ENCODE assay signal across 19 cellular contexts in the genomic region with DNA sequence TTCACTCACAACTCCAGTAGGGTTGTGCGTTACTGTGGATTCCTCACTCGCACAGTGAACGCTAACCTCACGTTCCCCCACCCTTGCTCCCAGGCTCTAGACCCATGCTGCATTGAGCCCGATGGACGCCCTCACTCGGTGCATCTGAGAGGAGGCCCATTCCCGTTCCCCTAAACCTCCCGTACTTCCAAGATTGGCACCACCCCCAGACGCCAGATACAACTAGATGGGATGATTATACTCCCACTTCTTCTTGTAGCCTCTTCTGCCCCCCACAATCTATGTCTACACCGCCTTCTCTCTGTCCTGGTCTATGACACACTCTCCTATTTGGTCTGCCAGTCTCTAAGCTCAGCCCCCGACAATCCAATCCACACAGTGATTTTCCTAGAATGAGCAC. TPM values are rescaled to one million over a fixed set of nuclear protein-coding genes. Genes with fewer than 3 reads are reported as not detected.
DNase-seq lines count a peak whose midpoint lies in the region; ATAC-seq, FAIRE-seq and TF ChIP-seq lines count a peak whose summit lies in the region.
"Had no signal": no experiment of that assay in that cellular context is flagged by ENCODE, and none has a peak within 500 bp of the region (broad histone marks: within the 10 kb centered on the region; RNA-seq: fewer than 3 reads in every experiment).

No MANE protein-coding gene starts in this region.

- H2BK120ac ChIP-seq in trophoblast cell (ENCODE audit: insufficient read depth, low read length, poor library complexity), result no peak overlapping the region

- H3K4me3 ChIP-seq in K562 (no peak overlapping the region), trophoblast cell (ENCODE audit: low read depth, low read length) (no peak overlapping the region)

- H3K9me1 ChIP-seq in K562 (ENCODE audit: control insufficient read depth, insufficient read depth, low read length), result no peaks in the 10 kb centered on the region

- intact Hi-C loops in Calu3 (cut with micrococcal nuclease; ENCODE audit: unreplicated experiment) (no loop called here), K562 (cut with micrococcal nuclease) (no loop called here)
- intact Hi-C loops in activated CD4-positive, alpha-beta memory T cell treated with anti-CD3 and anti-CD28 coated beads for 36 hours (cut with micrococcal nuclease), result loop anchor here (1.0 kb wide), 1 partner anchor 215 kb away; no protein-coding TSS in a partner anchor

- H3K4me3 Mint-ChIP-seq in activated T-cell treated with anti-CD3 and anti-CD28 coated beads, Interleukin-2, amount 50 U/mL, for 24 hours, result no peak overlapping the region
- H3K4me3 Mint-ChIP-seq in Calu3 (ENCODE audit: low read depth, unreplicated experiment), result no peak overlapping the region
- no peak overlapping the region for H3K4me3 Mint-ChIP-seq in naive thymus-derived CD8-positive, alpha-beta T cell
- H3K4me3 Mint-ChIP-seq in activated CD4-positive, alpha-beta memory T cell treated with anti-CD3 and anti-CD28 coated beads for 36 hours, result no peak overlapping the region

- H3K9ac ChIP-seq in K562 (ENCODE audit: insufficient read depth in 1 of 2, low read depth in 2 of 2, low read length in 2 of 2), result no peak overlapping the region
- H3K9ac ChIP-seq in trophoblast cell (ENCODE audit: low read length), result no peak overlapping the region
- H3K9ac ChIP-seq: KMS-11 had no signal

- H3K36me3 ChIP-seq in K562 (ENCODE audit: control insufficient read depth, insufficient read depth, low read length) (peaks cover 87% of the 10 kb centered on the region), trophoblast cell (ENCODE audit: control insufficient read depth in 1 of 2, insufficient read depth in 2 of 2, low read length in 2 of 2) (peaks cover 36 to 50% of the 10 kb centered on the region in 2 experiments)

- H2AFZ ChIP-seq in K562 (ENCODE audit: low read depth, low read length) (no peak overlapping the region), trophoblast cell (ENCODE audit: insufficient read depth, low read length, poor library complexity) (no peak overlapping the region)

- no peaks in the 10 kb centered on the region for H4K20me1 ChIP-seq in K562 (replicated peaks; ENCODE audit: control insufficient read depth, insufficient read depth, low read length)

- CTCF ChIA-PET in Calu3 (lab: Charles Lee) (no interaction called here), K562 (lab: Yijun Ruan, JAX; ENCODE audit: low intra/inter-chr PET ratio) (no interaction called here)
- CTCF ChIA-PET in activated CD4-positive, alpha-beta memory T cell treated with anti-CD3 and anti-CD28 coated beads for 36 hours (lab: Charles Lee), result no interaction called here

- in situ Hi-C loops in K562 (cut with MboI), result no loop called here

- H3K9me3 ChIP-seq in K562 (replicated peaks; ENCODE audit: control insufficient read depth, insufficient read depth, low read depth, low read length) (no peaks in the 10 kb centered on the region), trophoblast cell (ENCODE audit: insufficient read depth, low read depth, low read length) (no peaks in the 10 kb centered on the region)
- H3K9me3 ChIP-seq: BE2C had no signal

- H3K27me3 Mint-ChIP-seq in activated T-cell treated with anti-CD3 and anti-CD28 coated beads, Interleukin-2, amount 50 U/mL, for 24 hours, result no peaks in the 10 kb centered on the region
- no peaks in the 10 kb centered on the region for H3K27me3 Mint-ChIP-seq in Calu3 (ENCODE audit: unreplicated experiment)
- H3K27me3 Mint-ChIP-seq in naive thymus-derived CD8-positive, alpha-beta T cell, result no peaks in the 10 kb centered on the region
- H3K27me3 Mint-ChIP-seq in activated CD4-positive, alpha-beta memory T cell treated with anti-CD3 and anti-CD28 coated beads for 36 hours, result no peaks in the 10 kb centered on the region

- no peak overlapping the region for H3K4ac ChIP-seq in trophoblast cell (ENCODE audit: low read depth, low read length)

- no peak overlapping the region for H3K4me2 ChIP-seq in K562 (ENCODE audit: insufficient read depth, low read length)
- no peak overlapping the region for H3K4me2 ChIP-seq in trophoblast cell (ENCODE audit: low read length)
- H3K4me2 ChIP-seq: KMS-11 had no signal

- BruUV-seq in Calu3 (replicated peaks; lab: Mats Ljungman, UMichigan) (no TSS peak), K562 (replicated peaks; lab: Mats Ljungman, UMichigan) (no TSS peak)

- TF ChIP-seq CTCF in Calu3 (IDR thresholded peaks at IDR 0.05; ENCODE audit: unreplicated experiment), result no peak
- TF ChIP-seq CTCF in K562 (IDR thresholded peaks at IDR 0.05 in 2 of 3, conservative IDR thresholded peaks at IDR 0.05 in 1 of 3; ENCODE audit: insufficient read depth in 2 of 3, low read depth in 1 of 3, low read length in 3 of 3), result no peak

- no peak overlapping the region for H4K12ac ChIP-seq in trophoblast cell (ENCODE audit: low read depth, low read length)

- H2AK5ac ChIP-seq in trophoblast cell (ENCODE audit: low read length), result no peak overlapping the region

- POLR2A ChIA-PET in K562 (lab: Yijun Ruan, JAX), result interaction anchor here (1.0 to 1.4 kb wide), 2 partner anchors 8 to 57 kb away, joined by 3 read pairs; a partner anchor contains a TSS
- POLR2A ChIA-PET in naive thymus-derived CD8-positive, alpha-beta T cell (lab: Charles Lee), result interaction anchor here (0.9 to 1.3 kb wide), 2 partner anchors 9 to 68 kb away, joined by 3 to 4 read pairs; a partner anchor contains a TSS
- POLR2A ChIA-PET in activated CD4-positive, alpha-beta memory T cell treated with anti-CD3 and anti-CD28 coated beads for 36 hours (lab: Charles Lee), result no interaction called here

- H3K27ac Mint-ChIP-seq in activated T-cell treated with anti-CD3 and anti-CD28 coated beads, Interleukin-2, amount 50 U/mL, for 24 hours, result peak overlapping the region; percentile 15
- peak overlapping the region; percentile 18 for H3K27ac Mint-ChIP-seq in Calu3 (ENCODE audit: unreplicated experiment)
- peak overlapping the region in 7 of 10 donors; percentile 2 to 64 (median 32) for H3K27ac Mint-ChIP-seq in naive thymus-derived CD8-positive, alpha-beta T cell
- H3K27ac Mint-ChIP-seq in activated CD4-positive, alpha-beta memory T cell treated with anti-CD3 and anti-CD28 coated beads for 36 hours, result no peak overlapping the region

- H3K23ac ChIP-seq in trophoblast cell (ENCODE audit: low read length), result no peak overlapping the region

- TF ChIP-seq RAD21 in K562 (CRISPR knock-in tag; conservative IDR thresholded peaks at IDR 0.05 in 1 of 2, IDR thresholded peaks at IDR 0.05 in 1 of 2), result no peak

- H3K14ac ChIP-seq in trophoblast cell (ENCODE audit: low read length), result no peak overlapping the region

- no peak for TF ChIP-seq EP300 in K562 (IDR thresholded peaks at IDR 0.05; ENCODE audit: low read length)

- no peak overlapping the region for H2BK12ac ChIP-seq in trophoblast cell (ENCODE audit: low read length)

- no peak for FAIRE-seq in K562 (lab: Jason Lieb, UNC)
- FAIRE-seq: GM12892, H54 had no signal

- no peak for ATAC-seq in K562
- ATAC-seq in naive thymus-derived CD8-positive, alpha-beta T cell, result no peak
- ATAC-seq: Panc1 had no signal

- peaks cover 89% of the 10 kb centered on the region for H3K36me3 Mint-ChIP-seq in activated T-cell treated with anti-CD3 and anti-CD28 coated beads, Interleukin-2, amount 50 U/mL, for 24 hours (ENCODE audit: low read depth)
- peaks cover 14% of the 10 kb centered on the region for H3K36me3 Mint-ChIP-seq in Calu3 (ENCODE audit: insufficient read depth, unreplicated experiment)
- H3K36me3 Mint-ChIP-seq in naive thymus-derived CD8-positive, alpha-beta T cell, result peaks cover 6 to 91% (median 18%) of the 10 kb centered on the region in 3 donors
- peaks cover 48% of the 10 kb centered on the region for H3K36me3 Mint-ChIP-seq in activated CD4-positive, alpha-beta memory T cell treated with anti-CD3 and anti-CD28 coated beads for 36 hours

- H3K27me3 ChIP-seq in K562 (ENCODE audit: control insufficient read depth in 2 of 2, insufficient read depth in 2 of 2, low read length in 2 of 2) (no peaks in the 10 kb centered on the region), trophoblast cell (ENCODE audit: insufficient read depth, low read length) (no peaks in the 10 kb centered on the region)
- H3K27me3 ChIP-seq: BE2C had no signal

- H3K4me1 ChIP-seq in K562 (replicated peaks in 1 of 2; ENCODE audit: control insufficient read depth in 2 of 2, insufficient read depth in 2 of 2, low read length in 2 of 2), result no peaks in the 10 kb centered on the region
- no peaks in the 10 kb centered on the region for H3K4me1 ChIP-seq in trophoblast cell (ENCODE audit: control insufficient read depth in 1 of 2, insufficient read depth in 2 of 2, low read length in 2 of 2)

- no peak overlapping the region for H3K27ac ChIP-seq in K562 (ENCODE audit: extremely low read depth, low read depth, low read length)
- H3K27ac ChIP-seq in trophoblast cell (ENCODE audit: low read depth, low read length), result no peak overlapping the region
- H3K27ac ChIP-seq: 22Rv1, KMS-11 had no signal

- no peak overlapping the region for H4K8ac ChIP-seq in trophoblast cell (ENCODE audit: low read depth, low read length)

- no peaks in the 10 kb centered on the region for H3K79me1 ChIP-seq in trophoblast cell (ENCODE audit: low read length)

- H3K4me1 Mint-ChIP-seq in activated T-cell treated with anti-CD3 and anti-CD28 coated beads, Interleukin-2, amount 50 U/mL, for 24 hours (ENCODE audit: low read depth), result peaks cover 28% of the 10 kb centered on the region
- no peaks in the 10 kb centered on the region for H3K4me1 Mint-ChIP-seq in Calu3 (ENCODE audit: low read depth, unreplicated experiment)
- H3K4me1 Mint-ChIP-seq in naive thymus-derived CD8-positive, alpha-beta T cell, result peaks cover 3 to 34% (median 16%) of the 10 kb centered on the region in 4 donors
- peaks cover 15% of the 10 kb centered on the region for H3K4me1 Mint-ChIP-seq in activated CD4-positive, alpha-beta memory T cell treated with anti-CD3 and anti-CD28 coated beads for 36 hours (ENCODE audit: low read depth)

- TF ChIP-seq POLR2A in K562 (conservative IDR thresholded peaks at IDR 0.05), result 0 out of 2 replicates have a peak, but pooled peaks have one; percentile 29

- no peak overlapping the region for H4K91ac ChIP-seq in trophoblast cell (ENCODE audit: low read depth, low read length)

- 86% methylated on average over 12 of the region's 12 CpGs for WGBS in K562 (ENCODE audit: insufficient coverage, low coverage, missing lambda C conversion rate)
- WGBS in trophoblast cell (ENCODE audit: extremely low coverage, insufficient coverage, insufficient read length), result no CpG with 5 or more reads among the region's 12 CpGs

- H2BK5ac ChIP-seq in trophoblast cell (ENCODE audit: low read depth, low read length, poor library complexity), result no peak overlapping the region

- no peaks in the 10 kb centered on the region for H3K79me2 ChIP-seq in K562 (ENCODE audit: control insufficient read depth, insufficient read depth, low read length)
- H3K79me2 ChIP-seq in trophoblast cell (ENCODE audit: control insufficient read depth, insufficient read depth, low read length, poor library complexity), result no peaks in the 10 kb centered on the region

- no peak for DNase-seq in activated T-cell treated with anti-CD3 and anti-CD28 coated beads, Interleukin-2, amount 50 U/mL, for 24 hours
- DNase-seq in activated T-cell treated with anti-CD3 and anti-CD28 coated beads for 4 hours (no peak), Calu3 (no peak), K562 (ENCODE audit: extremely low read depth in 1 of 4, low spot score in 3 of 4) (no peak), trophoblast cell (no peak), NCI-H2081 (lab: John Stamatoyannopoulos, UW) (no peak)
- DNase-seq in naive thymus-derived CD8-positive, alpha-beta T cell, result no peak
- no peak for DNase-seq in activated CD4-positive, alpha-beta memory T cell treated with anti-CD3 and anti-CD28 coated beads for 36 hours
- DNase-seq: BE2C, GDM1, NCI-H1436, NCI-H2029, NCI-H2227 treated with DMSO at 0.1 percent for 48 hours, NCI-H524 treated with DMSO at 0.1 percent for 48 hours had no signal

- no peaks in the 10 kb centered on the region for H3K9me3 Mint-ChIP-seq in activated T-cell treated with anti-CD3 and anti-CD28 coated beads, Interleukin-2, amount 50 U/mL, for 24 hours
- H3K9me3 Mint-ChIP-seq in Calu3 (ENCODE audit: low read depth, unreplicated experiment), result no peaks in the 10 kb centered on the region
- H3K9me3 Mint-ChIP-seq in naive thymus-derived CD8-positive, alpha-beta T cell, result no peaks in the 10 kb centered on the region
- H3K9me3 Mint-ChIP-seq in activated CD4-positive, alpha-beta memory T cell treated with anti-CD3 and anti-CD28 coated beads for 36 hours, result no peaks in the 10 kb centered on the region

- no peak overlapping the region for H3K18ac ChIP-seq in trophoblast cell (ENCODE audit: low read length)

RNA-seq across cellular contexts. Expression of a gene that starts 57.3 kb away (rescaled TPM):
- total RNA-seq in Calu3 (2022) (70.1 and 81.7 TPM in 2 replicates), K562 (2014; rRNA removed) (47.2 and 50.6 TPM in 2 replicates), K562 (2014; rRNA removed; fragmentation: Illumina TruSeq; extraction: Trizol) (75.9 and 83.0 TPM in 2 replicates), K562 (2015; rRNA removed; fragmentation: Illumina TruSeq; extraction: Trizol) (65.1 and 70.1 TPM in 2 replicates), K562 (2021) (103 and 127 TPM in 2 replicates)
- 177 and 316 TPM in 2 replicates for total RNA-seq in K562 (2011; cell fraction: chromatin; rRNA removed; ENCODE audit: low replicate concordance)
- total RNA-seq in K562 (2011; cell fraction: nucleolus; rRNA removed), result 101 and 122 TPM in 2 replicates
- 178 and 208 TPM in 2 replicates for total RNA-seq in K562 (2011; cell fraction: nucleoplasm; rRNA removed)
- polyA plus RNA-seq in K562 (2011; rRNA removed) (75.0 and 124 TPM in 2 replicates), K562 (2014; fragmentation: Illumina TruSeq; extraction: Trizol) (78.8 and 86.1 TPM in 2 replicates), K562 (2014; fragmentation: Nextera tagmentation; extraction: Ambion mirVana) (10 to 100 TPM; 21.5 to 97.7 TPM), K562 (2014; rRNA removed) (94.6 and 97.2 TPM in 2 replicates)
- 54.9 and 63.1 TPM in 2 replicates for polyA plus RNA-seq in K562 (2011; cell fraction: cytosol; rRNA removed)
- 114 and 154 TPM in 2 replicates for polyA plus RNA-seq in K562 (2011; cell fraction: nucleus; rRNA removed)
- polyA plus RNA-seq in K562 (2012), result 71.2 and 97.6 TPM in 2 replicates
- polyA minus RNA-seq in K562 (2011; rRNA and poly(A)+ RNA removed), result 201 and 283 TPM in 2 replicates
- 50.1 and 65.9 TPM in 2 replicates for polyA minus RNA-seq in K562 (2011; cell fraction: cytosol; rRNA and poly(A)+ RNA removed)
- 111 and 112 TPM in 2 replicates for polyA minus RNA-seq in K562 (2011; cell fraction: nucleus; rRNA and poly(A)+ RNA removed)
- 1 to 10 TPM; 6.7 to 7.7 TPM for total RNA-seq in naive thymus-derived CD8-positive, alpha-beta T cell
- 1 to 10 TPM; 2.4 to 3.7 (median 2.6) TPM for polyA plus RNA-seq in naive thymus-derived CD8-positive, alpha-beta T cell
- polyA plus RNA-seq in trophoblast cell (2013), result 19.4 and 19.7 TPM in 2 replicates
- 100 to 1,000 TPM; 145 to 149 TPM for total RNA-seq in activated CD4-positive, alpha-beta memory T cell treated with anti-CD3 and anti-CD28 coated beads for 36 hours
